Comparison of ENCODE assay signal across 10 cellular contexts in genomic region chr7:101402081-101402779, GRCh38. TPM values are rescaled to one million over a fixed set of nuclear protein-coding genes. Genes with fewer than 3 reads are reported as not detected.
A peak's percentile ranks its signal among the peaks of the same experiment; 100 is the strongest.
DNase-seq lines count a peak whose midpoint lies in the region; ATAC-seq and TF ChIP-seq lines count a peak whose summit lies in the region.
"Had no signal": no experiment of that assay in that cellular context is flagged by ENCODE, and none has a peak within 500 bp of the region (broad histone marks: within the 10 kb centered on the region; RNA-seq: fewer than 3 reads in every experiment).

No MANE protein-coding gene starts in this region.

- peak overlapping the region; percentile 53 for H3K4me2 ChIP-seq in GM23248 (ENCODE audit: unreplicated experiment)

- H2AFZ ChIP-seq in GM23248 = 0 out of 2 replicates have a peak overlapping the region, but pooled peaks have one; percentile 20

- no peak overlapping the region for H3K9ac ChIP-seq in GM23248

- H3K79me2 ChIP-seq in GM23248 (ENCODE audit: insufficient read depth) = no peaks in the 10 kb centered on the region

- H3K9me2 ChIP-seq in GM23248 (ENCODE audit: insufficient read depth) = no peaks in the 10 kb centered on the region

- ATAC-seq in SK-N-SH treated with all-trans-retinoic acid at 6 μM for 48 hours = peak; percentile 83
- no peak for ATAC-seq in HG03460 (IDR thresholded peaks at IDR 0.05; ENCODE audit: unreplicated experiment)
- ATAC-seq in HG02970 (IDR thresholded peaks at IDR 0.05; ENCODE audit: low FRiP score, unreplicated experiment) = no peak

- H3F3A ChIP-seq in GM23248 (ENCODE audit: insufficient read depth) = peaks cover 7% of the 10 kb centered on the region

- no peak for TF ChIP-seq CTCF in fibroblast of pulmonary artery (IDR thresholded peaks at IDR 0.05; ENCODE audit: low read length, missing control alignments)

- DNase-seq in GM23248 (peak; percentile 83), fibroblast of pulmonary artery (ENCODE audit: low read depth) (peak; percentile 6), retina (peak; percentile 27), HuH-7.5 (ENCODE audit: low spot score) (no peak), NCI-H446 treated with DMSO at 0.1 percent for 48 hours (lab: John Stamatoyannopoulos, UW) (no peak)
- DNase-seq: NCI-H510A treated with DMSO at 0.1 percent for 48 hours had no signal

- H3K27ac ChIP-seq in GM23248 = no peak overlapping the region

- H4K20me1 ChIP-seq in GM23248 (ENCODE audit: insufficient read depth) = no peaks in the 10 kb centered on the region

- 2 to 3% methylated on average over 12 of the region's 12 CpGs for WGBS in GM23248 (ENCODE audit: low coverage in 1 of 2, low lambda C conversion rate in 2 of 2, missing lambda C conversion rate in 2 of 2), 2 experiments

- peaks cover 9% of the 10 kb centered on the region; the same call in 1 of the 2 replicates for H3K27me3 ChIP-seq in GM23248 (replicated peaks; ENCODE audit: insufficient read depth)

- H3K4me3 ChIP-seq in GM23248 = peak overlapping the region; percentile 0; the same call in 1 of the 2 replicates
- no peak overlapping the region for H3K4me3 ChIP-seq in fibroblast of pulmonary artery (replicated peaks; ENCODE audit: low read depth, low read length)

- H3K9me3 ChIP-seq in GM23248 (ENCODE audit: low read depth) = no peaks in the 10 kb centered on the region

- peaks cover 26% of the 10 kb centered on the region for H3K4me1 ChIP-seq in GM23248 (ENCODE audit: insufficient read depth)

- no peaks in the 10 kb centered on the region for H3K36me3 ChIP-seq in GM23248 (ENCODE audit: low read depth)

- in situ Hi-C loops in GM23248 (cut with MboI) = no loop called here

TF ChIP-seq in SK-N-SH treated with all-trans-retinoic acid at 6 μM for 48 hours, 23 proteins besides CTCF, POLR2A, EP300 and RAD21 (continues in another document):
- no peak for TF ChIP-seq ZFP30 (CRISPR knock-in tag; IDR thresholded peaks at IDR 0.05)
- TF ChIP-seq CSRNP3 (CRISPR knock-in tag; IDR thresholded peaks at IDR 0.05) = no peak
- no peak for TF ChIP-seq SNAI2 (CRISPR knock-in tag; IDR thresholded peaks at IDR 0.05)
- no peak for TF ChIP-seq ZNF8 (CRISPR knock-in tag; IDR thresholded peaks at IDR 0.05)
- peak; percentile 35; the same call in 1 of the 2 replicates for TF ChIP-seq CSDC2 (CRISPR knock-in tag; IDR thresholded peaks at IDR 0.05)
- 0 out of 2 replicates have a peak, but pooled peaks have one; percentile 61 for TF ChIP-seq GLIS3 (CRISPR knock-in tag; IDR thresholded peaks at IDR 0.05)
- TF ChIP-seq TOX (CRISPR knock-in tag; IDR thresholded peaks at IDR 0.05; ENCODE audit: borderline replicate concordance) = no peak
- no peak for TF ChIP-seq ESRRG (CRISPR knock-in tag; IDR thresholded peaks at IDR 0.05)
- TF ChIP-seq PPARA (CRISPR knock-in tag; IDR thresholded peaks at IDR 0.05; ENCODE audit: borderline replicate concordance) = no peak
- no peak for TF ChIP-seq ZNF70 (CRISPR knock-in tag; IDR thresholded peaks at IDR 0.05)
- TF ChIP-seq TCF4 (CRISPR knock-in tag; IDR thresholded peaks at IDR 0.05; ENCODE audit: borderline replicate concordance) = peak; percentile 25; the same call in 1 of the 2 replicates
- peak; percentile 75 for TF ChIP-seq ZFP3 (CRISPR knock-in tag; IDR thresholded peaks at IDR 0.05)
- TF ChIP-seq ARNTL (CRISPR knock-in tag; IDR thresholded peaks at IDR 0.05; ENCODE audit: borderline replicate concordance, low read depth) = no peak
- TF ChIP-seq CREB5 (CRISPR knock-in tag; IDR thresholded peaks at IDR 0.05; ENCODE audit: low read depth) = no peak
- TF ChIP-seq TSHZ2 (CRISPR knock-in tag; IDR thresholded peaks at IDR 0.05) = peak; percentile 82
- TF ChIP-seq ZNF565 (CRISPR knock-in tag; conservative IDR thresholded peaks at IDR 0.05; ENCODE audit: low read depth) = no peak
- no peak for TF ChIP-seq RARB (CRISPR knock-in tag; IDR thresholded peaks at IDR 0.05)
- TF ChIP-seq POU6F1 (CRISPR knock-in tag; IDR thresholded peaks at IDR 0.05; ENCODE audit: borderline replicate concordance, low read depth) = 0 out of 2 replicates have a peak, but pooled peaks have one; percentile 35
- TF ChIP-seq BACH2 (CRISPR knock-in tag; IDR thresholded peaks at IDR 0.05; ENCODE audit: borderline replicate concordance) = no peak
- TF ChIP-seq OSR1 (CRISPR knock-in tag; IDR thresholded peaks at IDR 0.05) = no peak
- peak; percentile 90; the same call in 1 of the 2 replicates for TF ChIP-seq PATZ1 (CRISPR knock-in tag; IDR thresholded peaks at IDR 0.05; ENCODE audit: borderline replicate concordance)
- peak; percentile 63 for TF ChIP-seq ISL1 (CRISPR knock-in tag; IDR thresholded peaks at IDR 0.05)

RNA-seq across cellular contexts. Expression of gene COL26A1, which starts 39.6 kb away (rescaled TPM):
- total RNA-seq in GM23248 (2014; rRNA removed; shearing (Covaris generic)) = 1.6 TPM in 1 of 2 replicates, not detected in the other
- polyA plus RNA-seq in GM23248 (2016; fragmentation: Nextera tagmentation; extraction: Ambion mirVana) = not detected in 2 replicates
- total RNA-seq: posterior vena cava had no signal

Comparison
In these comparisons a context has a peak if more than half of its experiments do, and no peak if none do; other contexts are left out.
1. DNase-seq: peak in GM23248 (single experiment), fibroblast of pulmonary artery (single experiment) and retina (single experiment); none in HuH-7.5 (single experiment) and NCI-H446 treated with DMSO at 0.1 percent for 48 hours (single experiment).